In the genomic region with DNA sequence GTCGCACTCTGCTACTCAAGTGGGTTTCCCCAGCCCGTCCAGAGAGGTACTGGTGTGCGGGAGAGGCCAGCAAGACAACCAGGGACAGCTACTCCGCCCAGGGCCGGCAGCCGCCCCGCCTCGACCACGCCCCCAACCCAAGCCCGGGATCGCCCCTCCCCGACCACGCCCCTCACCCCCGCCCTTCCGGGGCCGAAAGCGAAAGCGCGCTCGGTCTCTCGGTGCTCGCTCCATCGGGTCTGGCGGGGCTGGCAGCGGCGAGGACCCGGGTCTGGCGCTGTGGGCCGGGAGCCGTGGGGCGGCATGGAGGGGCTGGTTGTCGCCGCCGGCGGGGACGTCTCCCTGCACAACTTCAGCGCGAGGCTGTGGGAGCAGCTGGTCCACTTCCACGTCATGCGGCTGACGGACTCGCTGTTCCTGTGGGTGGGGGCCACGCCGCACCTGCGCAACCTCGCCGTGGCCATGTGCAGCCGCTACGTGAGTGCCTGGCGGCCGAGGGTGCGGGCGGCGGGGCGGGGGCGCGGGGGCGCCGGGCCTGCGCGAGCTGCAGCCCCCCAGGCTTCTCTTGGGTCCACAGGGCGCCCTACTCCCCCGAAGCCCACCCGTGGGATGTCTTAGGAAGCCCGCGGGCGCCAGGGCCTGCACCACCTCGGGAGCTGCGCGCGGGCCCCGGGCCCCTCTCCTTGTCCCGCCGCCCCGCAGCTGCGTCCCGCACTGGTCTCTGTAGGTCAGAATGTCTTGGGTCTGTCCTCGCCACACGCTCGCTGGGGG, we compare ENCODE assay signal across 8 cellular contexts. TPM values are rescaled to one million over a fixed set of nuclear protein-coding genes. Genes with fewer than 3 reads are reported as not detected.
A peak's percentile ranks its signal among the peaks of the same experiment; 100 is the strongest.
DNase-seq lines count a peak whose midpoint lies in the region; ATAC-seq and TF ChIP-seq lines count a peak whose summit lies in the region.

A gene with protein sequence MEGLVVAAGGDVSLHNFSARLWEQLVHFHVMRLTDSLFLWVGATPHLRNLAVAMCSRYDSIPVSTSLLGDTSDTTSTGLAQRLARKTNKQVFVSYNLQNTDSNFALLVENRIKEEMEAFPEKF (plus strand): TSS at position 228 of the 771 bp plus-strand sequence. CDS start 76 bp downstream, at position 304.

- H3K4me3 ChIP-seq in fibroblast of mammary gland (ENCODE audit: control insufficient read depth, low read depth, low read length), result peak within 1 kb of the TSS; percentile 79

- H3K27me3 Mint-ChIP-seq in activated T-helper 17 cell treated with anti-CD3 and anti-CD28 coated beads, Interleukin-2, amount 50 U/mL, for 72 hours, result no peaks in the 10 kb centered on the region
- peaks cover 10 to 12% of the 10 kb centered on the region in 2 donors for H3K27me3 Mint-ChIP-seq in natural killer cell (ENCODE audit: low read depth in 2 of 2)
- H3K27me3 Mint-ChIP-seq in stimulated activated naive B cell treated with anti-CD40 and anti-IgM and Interleukin-4, amounts not matched to agents 10 μg/mL and 1 μg/mL and 100 μg/mL, for 72 hours, result peaks cover 12% of the 10 kb centered on the region in 2 donors

- peak; percentile 90 for ATAC-seq in activated T-helper 17 cell treated with anti-CD3 and anti-CD28 coated beads, Interleukin-2, amount 50 U/mL, for 72 hours (replicated peaks)
- ATAC-seq in natural killer cell, result peak; percentile 93 to 95 (median 95)
- ATAC-seq in stimulated activated naive B cell treated with anti-CD40 and anti-IgM and Interleukin-4, amounts not matched to agents 10 μg/mL and 1 μg/mL and 100 μg/mL, for 72 hours (replicated peaks), result peak; percentile 81 to 88

- intact Hi-C loops in natural killer cell (cut with micrococcal nuclease), result no loop called here

- H3K4me3 Mint-ChIP-seq in activated T-helper 17 cell treated with anti-CD3 and anti-CD28 coated beads, Interleukin-2, amount 50 U/mL, for 72 hours, result peak within 1 kb of the TSS; percentile 100
- peak within 1 kb of the TSS; percentile 99 for H3K4me3 Mint-ChIP-seq in natural killer cell
- H3K4me3 Mint-ChIP-seq in stimulated activated naive B cell treated with anti-CD40 and anti-IgM and Interleukin-4, amounts not matched to agents 10 μg/mL and 1 μg/mL and 100 μg/mL, for 72 hours, result peak within 1 kb of the TSS; percentile 89 to 100

- no peak for TF ChIP-seq CTCF in fibroblast of mammary gland (conservative IDR thresholded peaks at IDR 0.05; ENCODE audit: control insufficient read depth, insufficient read depth, low read depth, low read length)
- no peak for TF ChIP-seq CTCF in natural killer cell (IDR thresholded peaks at IDR 0.05)

- peak within 1 kb of the TSS; percentile 98 for H3K27ac Mint-ChIP-seq in activated T-helper 17 cell treated with anti-CD3 and anti-CD28 coated beads, Interleukin-2, amount 50 U/mL, for 72 hours
- H3K27ac Mint-ChIP-seq in natural killer cell, result peak within 1 kb of the TSS; percentile 91
- peak within 1 kb of the TSS; percentile 96 for H3K27ac Mint-ChIP-seq in stimulated activated naive B cell treated with anti-CD40 and anti-IgM and Interleukin-4, amounts not matched to agents 10 μg/mL and 1 μg/mL and 100 μg/mL, for 72 hours

- H3K4me1 Mint-ChIP-seq in activated T-helper 17 cell treated with anti-CD3 and anti-CD28 coated beads, Interleukin-2, amount 50 U/mL, for 72 hours, result peaks cover 25% of the 10 kb centered on the region
- peaks cover 31 to 38% of the 10 kb centered on the region in 2 donors for H3K4me1 Mint-ChIP-seq in natural killer cell
- H3K4me1 Mint-ChIP-seq in stimulated activated naive B cell treated with anti-CD40 and anti-IgM and Interleukin-4, amounts not matched to agents 10 μg/mL and 1 μg/mL and 100 μg/mL, for 72 hours, result peaks cover 21 to 40% of the 10 kb centered on the region in 2 donors

- DNase-seq in Daoy (ENCODE audit: low read depth), result peak; percentile 96
- DNase-seq in GOT3 (lab: John Stamatoyannopoulos, UW), result peak; percentile 78
- peak; percentile 88 for DNase-seq in LoVo (ENCODE audit: low spot score)
- DNase-seq in RPMI8226, result peak; percentile 97
- DNase-seq in fibroblast of mammary gland (ENCODE audit: low read depth), result peak; percentile 80
- DNase-seq in natural killer cell, result peak; percentile 89
- DNase-seq in stimulated activated naive B cell treated with anti-CD40 and anti-IgM and Interleukin-4, amounts not matched to agents 10 μg/mL and 1 μg/mL and 100 μg/mL, for 72 hours, result peak; percentile 89

- peaks cover 34% of the 10 kb centered on the region for H3K36me3 Mint-ChIP-seq in activated T-helper 17 cell treated with anti-CD3 and anti-CD28 coated beads, Interleukin-2, amount 50 U/mL, for 72 hours (ENCODE audit: low read depth)
- H3K36me3 Mint-ChIP-seq in natural killer cell, result no peaks in the 10 kb centered on the region
- H3K36me3 Mint-ChIP-seq in stimulated activated naive B cell treated with anti-CD40 and anti-IgM and Interleukin-4, amounts not matched to agents 10 μg/mL and 1 μg/mL and 100 μg/mL, for 72 hours, result peaks cover 6 to 27% of the 10 kb centered on the region in 2 donors

- H3K9me3 Mint-ChIP-seq in activated T-helper 17 cell treated with anti-CD3 and anti-CD28 coated beads, Interleukin-2, amount 50 U/mL, for 72 hours, result peaks cover 4% of the 10 kb centered on the region
- H3K9me3 Mint-ChIP-seq in natural killer cell, result no peaks in the 10 kb centered on the region
- H3K9me3 Mint-ChIP-seq in stimulated activated naive B cell treated with anti-CD40 and anti-IgM and Interleukin-4, amounts not matched to agents 10 μg/mL and 1 μg/mL and 100 μg/mL, for 72 hours, result peaks cover 0 to 5% of the 10 kb centered on the region in 2 donors

RNA-seq across cellular contexts. Expression of the gene that starts here (rescaled TPM):
- 26.6 and 35.3 TPM in 2 replicates for total RNA-seq in Daoy (2014; rRNA removed; shearing (Covaris generic))
- 10 to 100 TPM; 17.0 to 24.7 TPM for total RNA-seq in activated T-helper 17 cell treated with anti-CD3 and anti-CD28 coated beads, Interleukin-2, amount 50 U/mL, for 72 hours
- 10 to 100 TPM in 2 of 3 donors, 1 to 10 TPM in 1; 8.3 to 15.3 (median 11.3) TPM for total RNA-seq in natural killer cell

Comparison
In these comparisons a context has a peak if more than half of its experiments do, and no peak if none do; other contexts are left out.
1. Peak in every context shown above with its lines: DNase-seq, ATAC-seq and H3K4me3 ChIP-seq.